19 cellular contexts compared by ENCODE assay signal in genomic region chrX:132433551-132433950, GRCh38.
"Had no signal": no experiment of that assay in that cellular context is flagged by ENCODE, and none has a peak within 500 bp of the region (broad histone marks: within the 10 kb centered on the region; RNA-seq: fewer than 3 reads in every experiment).

No MANE protein-coding gene starts in this region.

- H3K4me3 ChIP-seq: coronary artery, heart left ventricle, left lung, lower lobe of right lung, psoas muscle, sigmoid colon, skin epidermis had no signal

- H3K9ac ChIP-seq: parathyroid adenoma had no signal

- H3K27me3 Mint-ChIP-seq: memory B cell had no signal

- H3K27ac Mint-ChIP-seq: memory B cell, mesothelial cell of epicardium, natural killer cell had no signal

- H3K9me3 Mint-ChIP-seq: memory B cell, natural killer cell had no signal

- H3K79me2 ChIP-seq: parathyroid adenoma had no signal

- H2AFZ ChIP-seq: parathyroid adenoma had no signal

- H3K27me3 ChIP-seq: sigmoid colon had no signal

- FAIRE-seq: endometrium, frontal cortex, islet of Langerhans had no signal

- DNase-seq: effector CD8-positive, alpha-beta T cell; heart left ventricle; hypothalamus; left lung; lower lobe of right lung; natural killer cell; psoas muscle; sigmoid colon; stimulated activated CD4-positive, alpha-beta T cell treated with anti-CD3 and anti-CD28 coated beads, Interleukin-12 subunit alpha, Interleukin-12 subunit beta, amount 100 ng/mL, for 4 hours; stimulated activated naive CD4-positive, alpha-beta T cell treated with Interleukin-2 at 50 U/mL for 16 hours had no signal

- H3K9me3 ChIP-seq: heart left ventricle, left lung, lower lobe of right lung, psoas muscle, sigmoid colon had no signal

- H3K4me3 Mint-ChIP-seq: memory B cell, mesothelial cell of epicardium, natural killer cell had no signal

- H3K27ac ChIP-seq: coronary artery, heart left ventricle, left lung, lower lobe of right lung, parathyroid adenoma, psoas muscle, sigmoid colon, skin epidermis had no signal

- ATAC-seq: esophagus mucosa, heart left ventricle, left lung, lower lobe of right lung, natural killer cell, psoas muscle had no signal

- H3K36me3 ChIP-seq: heart left ventricle, left lung, lower lobe of right lung, sigmoid colon had no signal

- H3K36me3 Mint-ChIP-seq: natural killer cell had no signal

- H3K4me1 ChIP-seq: heart left ventricle, left lung, lower lobe of right lung, parathyroid adenoma, psoas muscle, sigmoid colon had no signal
